1 cellular context compared by ENCODE assay signal in the genomic region with DNA sequence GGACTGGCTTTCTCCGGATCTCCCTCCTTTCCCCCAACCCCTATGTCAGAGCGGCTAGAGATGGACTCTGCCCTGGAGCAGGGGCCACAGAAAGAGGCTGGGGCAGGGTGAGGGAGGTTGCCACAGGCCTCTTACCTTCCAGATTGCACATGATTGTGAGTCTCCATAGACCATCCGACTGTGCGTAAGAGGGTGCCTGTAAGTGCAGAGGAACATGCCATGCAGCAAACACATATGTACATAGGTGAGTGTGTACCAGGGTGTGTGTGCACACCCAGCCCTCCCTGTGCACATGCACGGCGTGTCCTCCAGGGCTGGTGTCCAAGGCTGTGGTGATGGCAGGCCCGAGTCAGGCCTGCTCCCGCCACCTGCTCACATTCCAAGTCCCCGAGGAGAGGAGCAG.
TF ChIP-seq lines count a peak whose summit lies in the region.

No MANE protein-coding gene starts in this region.

TF ChIP-seq in HepG2, 621 proteins besides CTCF, POLR2A, EP300 and RAD21 (continued from another document and continues in another):
- TF ChIP-seq, protein P1, sequence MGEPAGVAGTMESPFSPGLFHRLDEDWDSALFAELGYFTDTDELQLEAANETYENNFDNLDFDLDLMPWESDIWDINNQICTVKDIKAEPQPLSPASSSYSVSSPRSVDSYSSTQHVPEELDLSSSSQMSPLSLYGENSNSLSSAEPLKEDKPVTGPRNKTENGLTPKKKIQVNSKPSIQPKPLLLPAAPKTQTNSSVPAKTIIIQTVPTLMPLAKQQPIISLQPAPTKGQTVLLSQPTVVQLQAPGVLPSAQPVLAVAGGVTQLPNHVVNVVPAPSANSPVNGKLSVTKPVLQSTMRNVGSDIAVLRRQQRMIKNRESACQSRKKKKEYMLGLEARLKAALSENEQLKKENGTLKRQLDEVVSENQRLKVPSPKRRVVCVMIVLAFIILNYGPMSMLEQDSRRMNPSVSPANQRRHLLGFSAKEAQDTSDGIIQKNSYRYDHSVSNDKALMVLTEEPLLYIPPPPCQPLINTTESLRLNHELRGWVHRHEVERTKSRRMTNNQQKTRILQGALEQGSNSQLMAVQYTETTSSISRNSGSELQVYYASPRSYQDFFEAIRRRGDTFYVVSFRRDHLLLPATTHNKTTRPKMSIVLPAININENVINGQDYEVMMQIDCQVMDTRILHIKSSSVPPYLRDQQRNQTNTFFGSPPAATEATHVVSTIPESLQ (CRISPR knock-in tag; conservative IDR thresholded peaks at IDR 0.05): 0 out of 2 replicates have a peak, but pooled peaks have one; percentile 73
- TF ChIP-seq ZNF10 (CRISPR knock-in tag; IDR thresholded peaks at IDR 0.05; ENCODE audit: borderline replicate concordance, low read depth) (no peak), RBFOX2 (IDR thresholded peaks at IDR 0.05; ENCODE audit: low read depth, low read length) (no peak), TARDBP (CRISPR knock-in tag; IDR thresholded peaks at IDR 0.05) (no peak), PAWR (CRISPR knock-in tag; IDR thresholded peaks at IDR 0.05; ENCODE audit: borderline replicate concordance) (no peak), MLLT10 (CRISPR knock-in tag; IDR thresholded peaks at IDR 0.05) (no peak), RCOR2 (CRISPR knock-in tag; IDR thresholded peaks at IDR 0.05) (no peak), ZC3H13 (CRISPR knock-in tag; IDR thresholded peaks at IDR 0.05) (no peak), MXI1 (IDR thresholded peaks at IDR 0.05; ENCODE audit: borderline replicate concordance, low read depth, low read length) (no peak), MAZ (IDR thresholded peaks at IDR 0.05; ENCODE audit: borderline replicate concordance, low read depth, low read length) (0 out of 2 replicates have a peak, but pooled peaks have one; percentile 48), MAZ (CRISPR knock-in tag; IDR thresholded peaks at IDR 0.05; ENCODE audit: low read depth) (peak; percentile 72; the same call in 1 of the 2 replicates), MAFK (conservative IDR thresholded peaks at IDR 0.05 in 1 of 2, IDR thresholded peaks at IDR 0.05 in 1 of 2; ENCODE audit: low read length in 2 of 2) (no peak), ZNF180 (CRISPR knock-in tag; IDR thresholded peaks at IDR 0.05; ENCODE audit: borderline replicate concordance, low read depth) (no peak), ZNF891 (CRISPR knock-in tag; IDR thresholded peaks at IDR 0.05) (no peak), HIVEP1 (CRISPR knock-in tag; IDR thresholded peaks at IDR 0.05) (no peak), ZC3H4 (CRISPR knock-in tag; IDR thresholded peaks at IDR 0.05; ENCODE audit: borderline replicate concordance) (no peak), SIN3A (IDR thresholded peaks at IDR 0.05; ENCODE audit: borderline replicate concordance, low read depth, low read length) (no peak), PHF20 (CRISPR knock-in tag; IDR thresholded peaks at IDR 0.05) (no peak), KAT7 (CRISPR knock-in tag; IDR thresholded peaks at IDR 0.05; ENCODE audit: borderline replicate concordance) (no peak), SP2 (CRISPR knock-in tag; IDR thresholded peaks at IDR 0.05) (no peak), ZFP37 (CRISPR knock-in tag; IDR thresholded peaks at IDR 0.05; ENCODE audit: borderline replicate concordance) (0 out of 2 replicates have a peak, but pooled peaks have one; percentile 23), ISX (CRISPR knock-in tag; conservative IDR thresholded peaks at IDR 0.05) (no peak), ZNF670 (CRISPR knock-in tag; IDR thresholded peaks at IDR 0.05; ENCODE audit: borderline replicate concordance) (no peak), POLR2AphosphoS5 (IDR thresholded peaks at IDR 0.05; ENCODE audit: low read depth, low read length) (no peak)
- TF ChIP-seq, protein P2, sequence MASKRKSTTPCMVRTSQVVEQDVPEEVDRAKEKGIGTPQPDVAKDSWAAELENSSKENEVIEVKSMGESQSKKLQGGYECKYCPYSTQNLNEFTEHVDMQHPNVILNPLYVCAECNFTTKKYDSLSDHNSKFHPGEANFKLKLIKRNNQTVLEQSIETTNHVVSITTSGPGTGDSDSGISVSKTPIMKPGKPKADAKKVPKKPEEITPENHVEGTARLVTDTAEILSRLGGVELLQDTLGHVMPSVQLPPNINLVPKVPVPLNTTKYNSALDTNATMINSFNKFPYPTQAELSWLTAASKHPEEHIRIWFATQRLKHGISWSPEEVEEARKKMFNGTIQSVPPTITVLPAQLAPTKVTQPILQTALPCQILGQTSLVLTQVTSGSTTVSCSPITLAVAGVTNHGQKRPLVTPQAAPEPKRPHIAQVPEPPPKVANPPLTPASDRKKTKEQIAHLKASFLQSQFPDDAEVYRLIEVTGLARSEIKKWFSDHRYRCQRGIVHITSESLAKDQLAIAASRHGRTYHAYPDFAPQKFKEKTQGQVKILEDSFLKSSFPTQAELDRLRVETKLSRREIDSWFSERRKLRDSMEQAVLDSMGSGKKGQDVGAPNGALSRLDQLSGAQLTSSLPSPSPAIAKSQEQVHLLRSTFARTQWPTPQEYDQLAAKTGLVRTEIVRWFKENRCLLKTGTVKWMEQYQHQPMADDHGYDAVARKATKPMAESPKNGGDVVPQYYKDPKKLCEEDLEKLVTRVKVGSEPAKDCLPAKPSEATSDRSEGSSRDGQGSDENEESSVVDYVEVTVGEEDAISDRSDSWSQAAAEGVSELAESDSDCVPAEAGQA (IDR thresholded peaks at IDR 0.05; ENCODE audit: low read depth): no peak
- TF ChIP-seq, protein P2 (CRISPR knock-in tag; IDR thresholded peaks at IDR 0.05; ENCODE audit: borderline replicate concordance): no peak
- TF ChIP-seq, protein P3, sequence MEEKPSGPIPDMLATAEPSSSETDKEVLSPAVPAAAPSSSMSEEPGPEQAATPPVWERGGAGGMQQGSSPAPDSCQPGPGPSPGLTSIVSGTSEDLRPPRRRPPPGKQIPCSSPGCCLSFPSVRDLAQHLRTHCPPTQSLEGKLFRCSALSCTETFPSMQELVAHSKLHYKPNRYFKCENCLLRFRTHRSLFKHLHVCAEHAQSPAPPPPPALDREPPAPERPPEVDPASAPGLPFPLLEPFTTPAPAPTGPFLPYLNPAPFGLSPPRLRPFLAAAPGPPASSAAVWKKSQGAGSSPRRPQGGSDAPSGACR (CRISPR knock-in tag; IDR thresholded peaks at IDR 0.05): no peak
- TF ChIP-seq, protein P4, sequence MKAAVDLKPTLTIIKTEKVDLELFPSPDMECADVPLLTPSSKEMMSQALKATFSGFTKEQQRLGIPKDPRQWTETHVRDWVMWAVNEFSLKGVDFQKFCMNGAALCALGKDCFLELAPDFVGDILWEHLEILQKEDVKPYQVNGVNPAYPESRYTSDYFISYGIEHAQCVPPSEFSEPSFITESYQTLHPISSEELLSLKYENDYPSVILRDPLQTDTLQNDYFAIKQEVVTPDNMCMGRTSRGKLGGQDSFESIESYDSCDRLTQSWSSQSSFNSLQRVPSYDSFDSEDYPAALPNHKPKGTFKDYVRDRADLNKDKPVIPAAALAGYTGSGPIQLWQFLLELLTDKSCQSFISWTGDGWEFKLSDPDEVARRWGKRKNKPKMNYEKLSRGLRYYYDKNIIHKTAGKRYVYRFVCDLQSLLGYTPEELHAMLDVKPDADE (CRISPR knock-in tag; IDR thresholded peaks at IDR 0.05): no peak
- TF ChIP-seq, protein P5, sequence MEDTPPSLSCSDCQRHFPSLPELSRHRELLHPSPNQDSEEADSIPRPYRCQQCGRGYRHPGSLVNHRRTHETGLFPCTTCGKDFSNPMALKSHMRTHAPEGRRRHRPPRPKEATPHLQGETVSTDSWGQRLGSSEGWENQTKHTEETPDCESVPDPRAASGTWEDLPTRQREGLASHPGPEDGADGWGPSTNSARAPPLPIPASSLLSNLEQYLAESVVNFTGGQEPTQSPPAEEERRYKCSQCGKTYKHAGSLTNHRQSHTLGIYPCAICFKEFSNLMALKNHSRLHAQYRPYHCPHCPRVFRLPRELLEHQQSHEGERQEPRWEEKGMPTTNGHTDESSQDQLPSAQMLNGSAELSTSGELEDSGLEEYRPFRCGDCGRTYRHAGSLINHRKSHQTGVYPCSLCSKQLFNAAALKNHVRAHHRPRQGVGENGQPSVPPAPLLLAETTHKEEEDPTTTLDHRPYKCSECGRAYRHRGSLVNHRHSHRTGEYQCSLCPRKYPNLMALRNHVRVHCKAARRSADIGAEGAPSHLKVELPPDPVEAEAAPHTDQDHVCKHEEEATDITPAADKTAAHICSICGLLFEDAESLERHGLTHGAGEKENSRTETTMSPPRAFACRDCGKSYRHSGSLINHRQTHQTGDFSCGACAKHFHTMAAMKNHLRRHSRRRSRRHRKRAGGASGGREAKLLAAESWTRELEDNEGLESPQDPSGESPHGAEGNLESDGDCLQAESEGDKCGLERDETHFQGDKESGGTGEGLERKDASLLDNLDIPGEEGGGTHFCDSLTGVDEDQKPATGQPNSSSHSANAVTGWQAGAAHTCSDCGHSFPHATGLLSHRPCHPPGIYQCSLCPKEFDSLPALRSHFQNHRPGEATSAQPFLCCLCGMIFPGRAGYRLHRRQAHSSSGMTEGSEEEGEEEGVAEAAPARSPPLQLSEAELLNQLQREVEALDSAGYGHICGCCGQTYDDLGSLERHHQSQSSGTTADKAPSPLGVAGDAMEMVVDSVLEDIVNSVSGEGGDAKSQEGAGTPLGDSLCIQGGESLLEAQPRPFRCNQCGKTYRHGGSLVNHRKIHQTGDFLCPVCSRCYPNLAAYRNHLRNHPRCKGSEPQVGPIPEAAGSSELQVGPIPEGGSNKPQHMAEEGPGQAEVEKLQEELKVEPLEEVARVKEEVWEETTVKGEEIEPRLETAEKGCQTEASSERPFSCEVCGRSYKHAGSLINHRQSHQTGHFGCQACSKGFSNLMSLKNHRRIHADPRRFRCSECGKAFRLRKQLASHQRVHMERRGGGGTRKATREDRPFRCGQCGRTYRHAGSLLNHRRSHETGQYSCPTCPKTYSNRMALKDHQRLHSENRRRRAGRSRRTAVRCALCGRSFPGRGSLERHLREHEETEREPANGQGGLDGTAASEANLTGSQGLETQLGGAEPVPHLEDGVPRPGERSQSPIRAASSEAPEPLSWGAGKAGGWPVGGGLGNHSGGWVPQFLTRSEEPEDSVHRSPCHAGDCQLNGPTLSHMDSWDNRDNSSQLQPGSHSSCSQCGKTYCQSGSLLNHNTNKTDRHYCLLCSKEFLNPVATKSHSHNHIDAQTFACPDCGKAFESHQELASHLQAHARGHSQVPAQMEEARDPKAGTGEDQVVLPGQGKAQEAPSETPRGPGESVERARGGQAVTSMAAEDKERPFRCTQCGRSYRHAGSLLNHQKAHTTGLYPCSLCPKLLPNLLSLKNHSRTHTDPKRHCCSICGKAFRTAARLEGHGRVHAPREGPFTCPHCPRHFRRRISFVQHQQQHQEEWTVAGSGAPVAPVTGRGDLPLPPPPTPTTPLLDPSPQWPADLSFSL (CRISPR knock-in tag; IDR thresholded peaks at IDR 0.05): no peak
- TF ChIP-seq, protein P6, sequence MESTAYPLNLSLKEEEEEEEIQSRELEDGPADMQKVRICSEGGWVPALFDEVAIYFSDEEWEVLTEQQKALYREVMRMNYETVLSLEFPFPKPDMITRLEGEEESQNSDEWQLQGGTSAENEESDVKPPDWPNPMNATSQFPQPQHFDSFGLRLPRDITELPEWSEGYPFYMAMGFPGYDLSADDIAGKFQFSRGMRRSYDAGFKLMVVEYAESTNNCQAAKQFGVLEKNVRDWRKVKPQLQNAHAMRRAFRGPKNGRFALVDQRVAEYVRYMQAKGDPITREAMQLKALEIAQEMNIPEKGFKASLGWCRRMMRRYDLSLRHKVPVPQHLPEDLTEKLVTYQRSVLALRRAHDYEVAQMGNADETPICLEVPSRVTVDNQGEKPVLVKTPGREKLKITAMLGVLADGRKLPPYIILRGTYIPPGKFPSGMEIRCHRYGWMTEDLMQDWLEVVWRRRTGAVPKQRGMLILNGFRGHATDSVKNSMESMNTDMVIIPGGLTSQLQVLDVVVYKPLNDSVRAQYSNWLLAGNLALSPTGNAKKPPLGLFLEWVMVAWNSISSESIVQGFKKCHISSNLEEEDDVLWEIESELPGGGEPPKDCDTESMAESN (CRISPR knock-in tag; conservative IDR thresholded peaks at IDR 0.05): no peak
- TF ChIP-seq, protein P7, sequence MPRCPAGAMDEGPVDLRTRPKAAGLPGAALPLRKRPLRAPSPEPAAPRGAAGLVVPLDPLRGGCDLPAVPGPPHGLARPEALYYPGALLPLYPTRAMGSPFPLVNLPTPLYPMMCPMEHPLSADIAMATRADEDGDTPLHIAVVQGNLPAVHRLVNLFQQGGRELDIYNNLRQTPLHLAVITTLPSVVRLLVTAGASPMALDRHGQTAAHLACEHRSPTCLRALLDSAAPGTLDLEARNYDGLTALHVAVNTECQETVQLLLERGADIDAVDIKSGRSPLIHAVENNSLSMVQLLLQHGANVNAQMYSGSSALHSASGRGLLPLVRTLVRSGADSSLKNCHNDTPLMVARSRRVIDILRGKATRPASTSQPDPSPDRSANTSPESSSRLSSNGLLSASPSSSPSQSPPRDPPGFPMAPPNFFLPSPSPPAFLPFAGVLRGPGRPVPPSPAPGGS (CRISPR knock-in tag; IDR thresholded peaks at IDR 0.05): no peak
- TF ChIP-seq, protein P8, sequence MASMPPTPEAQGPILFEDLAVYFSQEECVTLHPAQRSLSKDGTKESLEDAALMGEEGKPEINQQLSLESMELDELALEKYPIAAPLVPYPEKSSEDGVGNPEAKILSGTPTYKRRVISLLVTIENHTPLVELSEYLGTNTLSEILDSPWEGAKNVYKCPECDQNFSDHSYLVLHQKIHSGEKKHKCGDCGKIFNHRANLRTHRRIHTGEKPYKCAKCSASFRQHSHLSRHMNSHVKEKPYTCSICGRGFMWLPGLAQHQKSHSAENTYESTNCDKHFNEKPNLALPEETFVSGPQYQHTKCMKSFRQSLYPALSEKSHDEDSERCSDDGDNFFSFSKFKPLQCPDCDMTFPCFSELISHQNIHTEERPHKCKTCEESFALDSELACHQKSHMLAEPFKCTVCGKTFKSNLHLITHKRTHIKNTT (CRISPR knock-in tag; IDR thresholded peaks at IDR 0.05): no peak
- TF ChIP-seq, protein P9, sequence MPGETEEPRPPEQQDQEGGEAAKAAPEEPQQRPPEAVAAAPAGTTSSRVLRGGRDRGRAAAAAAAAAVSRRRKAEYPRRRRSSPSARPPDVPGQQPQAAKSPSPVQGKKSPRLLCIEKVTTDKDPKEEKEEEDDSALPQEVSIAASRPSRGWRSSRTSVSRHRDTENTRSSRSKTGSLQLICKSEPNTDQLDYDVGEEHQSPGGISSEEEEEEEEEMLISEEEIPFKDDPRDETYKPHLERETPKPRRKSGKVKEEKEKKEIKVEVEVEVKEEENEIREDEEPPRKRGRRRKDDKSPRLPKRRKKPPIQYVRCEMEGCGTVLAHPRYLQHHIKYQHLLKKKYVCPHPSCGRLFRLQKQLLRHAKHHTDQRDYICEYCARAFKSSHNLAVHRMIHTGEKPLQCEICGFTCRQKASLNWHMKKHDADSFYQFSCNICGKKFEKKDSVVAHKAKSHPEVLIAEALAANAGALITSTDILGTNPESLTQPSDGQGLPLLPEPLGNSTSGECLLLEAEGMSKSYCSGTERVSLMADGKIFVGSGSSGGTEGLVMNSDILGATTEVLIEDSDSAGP (CRISPR knock-in tag; IDR thresholded peaks at IDR 0.05; ENCODE audit: borderline replicate concordance): peak; percentile 69; the same call in 1 of the 2 replicates
